In genomic region chr16:19698480-19699465, GRCh38 we compare ENCODE assay signal across 11 cellular contexts. TPM values are rescaled to one million over a fixed set of nuclear protein-coding genes. Genes with fewer than 3 reads are reported as not detected.
DNase-seq lines count a peak whose midpoint lies in the region; ATAC-seq and TF ChIP-seq lines count a peak whose summit lies in the region.
"Had no signal": no experiment of that assay in that cellular context is flagged by ENCODE, and none has a peak within 500 bp of the region (broad histone marks: within the 10 kb centered on the region; RNA-seq: fewer than 3 reads in every experiment).

No MANE protein-coding gene starts in this region.

- CTCF ChIA-PET in AG04450 (lab: Charles Lee) = interaction anchor here (0.9 to 2.2 kb wide), 2 partner anchors 188 to 209 kb away, joined by 3 to 5 read pairs; no protein-coding TSS in a partner anchor

- no peak for ATAC-seq in central memory CD8-positive, alpha-beta T cell (replicated peaks; ENCODE audit: extremely low read depth, poor library complexity, severe bottlenecking)
- no peak for ATAC-seq in naive thymus-derived CD8-positive, alpha-beta T cell
- ATAC-seq in GM19351 (IDR thresholded peaks at IDR 0.05; ENCODE audit: unreplicated experiment) = no peak

- H3K27ac Mint-ChIP-seq in central memory CD8-positive, alpha-beta T cell (ENCODE audit: low read depth) = peak overlapping the region; percentile 58
- H3K27ac Mint-ChIP-seq in naive thymus-derived CD8-positive, alpha-beta T cell = peak overlapping the region; percentile 69 to 97 (median 88)

- POLR2A ChIA-PET in AG04450 (lab: Yijun Ruan, JAX) = no interaction called here
- POLR2A ChIA-PET in naive thymus-derived CD8-positive, alpha-beta T cell (lab: Charles Lee) = interaction anchor here (1.4 kb wide), 1 partner anchor 18 kb away, joined by 3 read pairs; no protein-coding TSS in a partner anchor

- no peak overlapping the region for H3K4me3 ChIP-seq in AG04450 (ENCODE audit: low read depth, low read length)

- DNase-seq in AG04450 (ENCODE audit: low read depth, low spot score) (no peak), GM04504 (ENCODE audit: low read depth) (peak; percentile 62), GM19238 (ENCODE audit: insufficient read length, low spot score) (no peak), NCI-H510A (lab: John Stamatoyannopoulos, UW) (no peak), NCI-H146 treated with DMSO at 0.1 percent for 48 hours (lab: John Stamatoyannopoulos, UW; ENCODE audit: unreplicated experiment) (no peak)
- no peak for DNase-seq in central memory CD8-positive, alpha-beta T cell (ENCODE audit: low spot score in 2 of 2)
- DNase-seq in naive thymus-derived CD8-positive, alpha-beta T cell = no peak
- DNase-seq: activated gamma-delta T cell treated with Interleukin-2 at 50 U/mL for 16 hours, DND-41, head of caudate nucleus had no signal

- H3K9me3 ChIP-seq in AG04450 (ENCODE audit: control insufficient read depth, insufficient read depth, low read length) = no peaks in the 10 kb centered on the region

- H3K4me1 Mint-ChIP-seq in central memory CD8-positive, alpha-beta T cell = peaks cover 30% of the 10 kb centered on the region
- peaks cover 18 to 50% (median 44%) of the 10 kb centered on the region in 4 donors for H3K4me1 Mint-ChIP-seq in naive thymus-derived CD8-positive, alpha-beta T cell

- peak overlapping the region; percentile 1 for H3K4me3 Mint-ChIP-seq in central memory CD8-positive, alpha-beta T cell
- peak overlapping the region in 8 of 10 donors; percentile 36 to 65 (median 58) for H3K4me3 Mint-ChIP-seq in naive thymus-derived CD8-positive, alpha-beta T cell

- no peaks in the 10 kb centered on the region for H3K27me3 Mint-ChIP-seq in central memory CD8-positive, alpha-beta T cell
- no peaks in the 10 kb centered on the region for H3K27me3 Mint-ChIP-seq in naive thymus-derived CD8-positive, alpha-beta T cell

- H3K27me3 ChIP-seq in AG04450 (ENCODE audit: control insufficient read depth, insufficient read depth, low read length) = no peaks in the 10 kb centered on the region

- no peaks in the 10 kb centered on the region for H3K9me3 Mint-ChIP-seq in central memory CD8-positive, alpha-beta T cell
- no peaks in the 10 kb centered on the region for H3K9me3 Mint-ChIP-seq in naive thymus-derived CD8-positive, alpha-beta T cell

- peaks cover 4% of the 10 kb centered on the region for H3K36me3 Mint-ChIP-seq in central memory CD8-positive, alpha-beta T cell (ENCODE audit: insufficient read depth)
- peaks cover 0 to 53% (median 22%) of the 10 kb centered on the region in 3 donors for H3K36me3 Mint-ChIP-seq in naive thymus-derived CD8-positive, alpha-beta T cell

- peak overlapping the region; percentile 21 for H3K27ac ChIP-seq in AG04450 (ENCODE audit: low read depth, low read length)

- TF ChIP-seq CTCF in AG04450 (IDR thresholded peaks at IDR 0.05; ENCODE audit: low read depth, low read length) = no peak

RNA-seq across cellular contexts. Expression of gene KNOP1, which starts 19.3 kb away (rescaled TPM):
- 11.5 and 14.9 TPM in 2 replicates for polyA plus RNA-seq in AG04450 (2011; rRNA removed)
- polyA minus RNA-seq in AG04450 (2011; rRNA and poly(A)+ RNA removed) = 7.8 and 9.4 TPM in 2 replicates
- 10 to 100 TPM; 14.4 to 14.5 TPM for total RNA-seq in naive thymus-derived CD8-positive, alpha-beta T cell
- 10 to 100 TPM in 1 of 3 donors, 1 to 10 TPM in 2; 4.7 to 10.8 (median 7.2) TPM for polyA plus RNA-seq in naive thymus-derived CD8-positive, alpha-beta T cell

RNA-seq across cellular contexts. Expression of gene IQCK, which starts 19.3 kb away (rescaled TPM):
- polyA plus RNA-seq in AG04450 (2011; rRNA removed) = 13.8 and 18.0 TPM in 2 replicates
- polyA minus RNA-seq in AG04450 (2011; rRNA and poly(A)+ RNA removed) = 4.6 and 12.1 TPM in 2 replicates
- 1 to 10 TPM; 2.0 to 2.3 TPM for total RNA-seq in naive thymus-derived CD8-positive, alpha-beta T cell
- polyA plus RNA-seq in naive thymus-derived CD8-positive, alpha-beta T cell = 1 to 10 TPM; 1.7 to 3.1 (median 2.5) TPM
